11 cellular contexts compared by ENCODE assay signal in the genomic region with DNA sequence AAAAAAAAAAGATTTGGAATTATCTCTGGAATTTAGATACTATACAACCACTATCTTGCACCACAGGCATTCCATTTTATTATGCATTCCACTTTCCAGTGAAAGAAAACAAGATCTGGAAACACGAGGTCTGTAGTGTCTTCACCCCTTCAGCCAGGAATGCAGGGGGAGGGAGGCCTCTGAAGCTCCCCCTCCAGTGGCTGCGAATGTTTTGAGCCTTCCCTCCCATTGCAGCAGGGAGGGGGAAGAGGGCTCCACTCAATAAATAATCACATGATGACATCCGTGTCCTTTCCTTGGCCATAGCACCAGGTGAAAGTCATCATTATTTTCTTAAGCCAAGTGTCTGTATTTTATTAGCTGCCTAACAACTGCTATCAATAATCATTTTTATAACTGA. TPM values are rescaled to one million over a fixed set of nuclear protein-coding genes. Genes with fewer than 3 reads are reported as not detected.
DNase-seq lines count a peak whose midpoint lies in the region; ATAC-seq and TF ChIP-seq lines count a peak whose summit lies in the region.
"Had no signal": no experiment of that assay in that cellular context is flagged by ENCODE, and none has a peak within 500 bp of the region (broad histone marks: within the 10 kb centered on the region; RNA-seq: fewer than 3 reads in every experiment).

No MANE protein-coding gene starts in this region.

- H3K4me1 ChIP-seq in ovary (ENCODE audit: insufficient read depth) = peaks cover 11% of the 10 kb centered on the region

- ATAC-seq in SK-N-SH treated with all-trans-retinoic acid at 6 μM for 48 hours (peak; percentile 93), GM19351 (IDR thresholded peaks at IDR 0.05; ENCODE audit: unreplicated experiment) (no peak)
- ATAC-seq: activated CD4-positive, CD25-positive, alpha-beta regulatory T cell treated with anti-CD3 and anti-CD28 coated beads, Interleukin-2, amount 50 U/mL, for 24 hours had no signal

- no peaks in the 10 kb centered on the region for H3K36me3 ChIP-seq in BJ (ENCODE audit: control insufficient read depth, insufficient read depth, low read length)
- no peaks in the 10 kb centered on the region for H3K36me3 ChIP-seq in ovary

- no peak for TF ChIP-seq EP300 in ovary (IDR thresholded peaks at IDR 0.05)

- H3K4me3 ChIP-seq in BJ (ENCODE audit: low read depth, low read length) (no peak overlapping the region), ovary (no peak overlapping the region)

- H3K27ac ChIP-seq in ovary = no peak overlapping the region

- H3K9me3 ChIP-seq in ovary = no peaks in the 10 kb centered on the region

- POLR2A ChIA-PET in BJ (lab: Charles Lee) = no interaction called here

- no peaks in the 10 kb centered on the region for H3K27me3 ChIP-seq in BJ (ENCODE audit: control insufficient read depth, insufficient read depth, low read length)
- H3K27me3 ChIP-seq in ovary = no peaks in the 10 kb centered on the region

- no peak for TF ChIP-seq CTCF in BJ (IDR thresholded peaks at IDR 0.05; ENCODE audit: insufficient read depth, low read depth, low read length)
- no peak for TF ChIP-seq CTCF in ovary (IDR thresholded peaks at IDR 0.05)

- TF ChIP-seq POLR2A in ovary (IDR thresholded peaks at IDR 0.05) (no peak), erythroblast (IDR thresholded peaks at IDR 0.05; ENCODE audit: low read length) (no peak)

- 0 to 12% (median 3%) methylated on average over 3 of the region's 3 CpGs for WGBS in ovary, 3 donors

- CTCF ChIA-PET in BJ (lab: Yijun Ruan, JAX) = interaction anchor here (1.9 kb wide), 1 partner anchor 178 kb away, joined by 4 read pairs; no protein-coding TSS in a partner anchor

- DNase-seq in BJ (ENCODE audit: low read depth) (peak; percentile 84), glomerular visceral epithelial cell (ENCODE audit: extremely low spot score) (peak; percentile 90), ovary (peak in 3 of 5 donors; percentile 29 to 62 (median 57)), NCI-H1105 (lab: John Stamatoyannopoulos, UW) (no peak), GM19240 (ENCODE audit: insufficient read length, low spot score) (no peak), erythroblast (lab: John Stamatoyannopoulos, UW) (no peak)
- DNase-seq: CD8-positive, alpha-beta memory T cell; occipital lobe had no signal

- intact Hi-C loops in ovary (cut with DNase I) = loop anchor here in 1 of 4 donors (10.0 kb wide), 1 partner anchor 55 kb away; no protein-coding TSS in a partner anchor

TF ChIP-seq in SK-N-SH treated with all-trans-retinoic acid at 6 μM for 48 hours, 23 proteins besides CTCF, POLR2A, EP300 and RAD21:
- no peak for TF ChIP-seq TCF4 (CRISPR knock-in tag; IDR thresholded peaks at IDR 0.05; ENCODE audit: borderline replicate concordance)
- TF ChIP-seq, protein P1, sequence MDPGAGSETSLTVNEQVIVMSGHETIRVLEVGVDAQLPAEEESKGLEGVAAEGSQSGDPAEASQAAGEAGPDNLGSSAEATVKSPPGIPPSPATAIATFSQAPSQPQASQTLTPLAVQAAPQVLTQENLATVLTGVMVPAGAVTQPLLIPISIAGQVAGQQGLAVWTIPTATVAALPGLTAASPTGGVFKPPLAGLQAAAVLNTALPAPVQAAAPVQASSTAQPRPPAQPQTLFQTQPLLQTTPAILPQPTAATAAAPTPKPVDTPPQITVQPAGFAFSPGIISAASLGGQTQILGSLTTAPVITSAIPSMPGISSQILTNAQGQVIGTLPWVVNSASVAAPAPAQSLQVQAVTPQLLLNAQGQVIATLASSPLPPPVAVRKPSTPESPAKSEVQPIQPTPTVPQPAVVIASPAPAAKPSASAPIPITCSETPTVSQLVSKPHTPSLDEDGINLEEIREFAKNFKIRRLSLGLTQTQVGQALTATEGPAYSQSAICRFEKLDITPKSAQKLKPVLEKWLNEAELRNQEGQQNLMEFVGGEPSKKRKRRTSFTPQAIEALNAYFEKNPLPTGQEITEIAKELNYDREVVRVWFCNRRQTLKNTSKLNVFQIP (CRISPR knock-in tag; IDR thresholded peaks at IDR 0.05; ENCODE audit: borderline replicate concordance, low read depth) = no peak
- TF ChIP-seq BACH2 (CRISPR knock-in tag; IDR thresholded peaks at IDR 0.05; ENCODE audit: borderline replicate concordance) = no peak
- no peak for TF ChIP-seq ZC3H10 (CRISPR knock-in tag; IDR thresholded peaks at IDR 0.05)
- TF ChIP-seq ARNTL (CRISPR knock-in tag; IDR thresholded peaks at IDR 0.05; ENCODE audit: borderline replicate concordance, low read depth) = no peak
- TF ChIP-seq, protein P2, sequence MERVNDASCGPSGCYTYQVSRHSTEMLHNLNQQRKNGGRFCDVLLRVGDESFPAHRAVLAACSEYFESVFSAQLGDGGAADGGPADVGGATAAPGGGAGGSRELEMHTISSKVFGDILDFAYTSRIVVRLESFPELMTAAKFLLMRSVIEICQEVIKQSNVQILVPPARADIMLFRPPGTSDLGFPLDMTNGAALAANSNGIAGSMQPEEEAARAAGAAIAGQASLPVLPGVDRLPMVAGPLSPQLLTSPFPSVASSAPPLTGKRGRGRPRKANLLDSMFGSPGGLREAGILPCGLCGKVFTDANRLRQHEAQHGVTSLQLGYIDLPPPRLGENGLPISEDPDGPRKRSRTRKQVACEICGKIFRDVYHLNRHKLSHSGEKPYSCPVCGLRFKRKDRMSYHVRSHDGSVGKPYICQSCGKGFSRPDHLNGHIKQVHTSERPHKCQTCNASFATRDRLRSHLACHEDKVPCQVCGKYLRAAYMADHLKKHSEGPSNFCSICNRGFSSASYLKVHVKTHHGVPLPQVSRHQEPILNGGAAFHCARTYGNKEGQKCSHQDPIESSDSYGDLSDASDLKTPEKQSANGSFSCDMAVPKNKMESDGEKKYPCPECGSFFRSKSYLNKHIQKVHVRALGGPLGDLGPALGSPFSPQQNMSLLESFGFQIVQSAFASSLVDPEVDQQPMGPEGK (CRISPR knock-in tag; IDR thresholded peaks at IDR 0.05; ENCODE audit: borderline replicate concordance) = peak; percentile 75; the same call in 1 of the 2 replicates
- TF ChIP-seq ESRRG (CRISPR knock-in tag; IDR thresholded peaks at IDR 0.05) = no peak
- TF ChIP-seq ISL1 (CRISPR knock-in tag; IDR thresholded peaks at IDR 0.05) = peak; percentile 69
- no peak for TF ChIP-seq ZNF8 (CRISPR knock-in tag; IDR thresholded peaks at IDR 0.05)
- no peak for TF ChIP-seq TOX (CRISPR knock-in tag; IDR thresholded peaks at IDR 0.05; ENCODE audit: borderline replicate concordance)
- TF ChIP-seq SNAI2 (CRISPR knock-in tag; IDR thresholded peaks at IDR 0.05) = no peak
- no peak for TF ChIP-seq CSDC2 (CRISPR knock-in tag; IDR thresholded peaks at IDR 0.05)
- TF ChIP-seq RARB (CRISPR knock-in tag; IDR thresholded peaks at IDR 0.05) = no peak

RNA-seq across cellular contexts. Expression of gene ALPK2, which starts 38.7 kb away (rescaled TPM):
- polyA plus RNA-seq in BJ (2011; rRNA removed) = 81.8 and 107 TPM in 2 replicates
- polyA minus RNA-seq in BJ (2011; rRNA and poly(A)+ RNA removed) = 80.1 and 95.0 TPM in 2 replicates
- total RNA-seq in ovary = under 1 TPM in 5 of 7 donors, not detected in 2; 0.08 to 0.34 (median 0.25) TPM
- polyA plus RNA-seq in ovary = under 1 TPM; 0.05 to 0.53 TPM

Comparison
In these comparisons a context has a peak if more than half of its experiments do, and no peak if none do; other contexts are left out.
1. DNase-seq: peak in BJ (single experiment), glomerular visceral epithelial cell (single experiment) and ovary (3 of 5); none in NCI-H1105 (single experiment), GM19240 (single experiment) and erythroblast (0 of 2).
2. RNA of gene ALPK2, which starts 38.7 kb away (polyA plus RNA-seq): 81.8 to 107 TPM in BJ; 0.05 to 0.53 TPM in ovary; every median in the first group is over 10 times any median in the second.